Comparison of ENCODE assay signal across 1 cellular context in the genomic region with DNA sequence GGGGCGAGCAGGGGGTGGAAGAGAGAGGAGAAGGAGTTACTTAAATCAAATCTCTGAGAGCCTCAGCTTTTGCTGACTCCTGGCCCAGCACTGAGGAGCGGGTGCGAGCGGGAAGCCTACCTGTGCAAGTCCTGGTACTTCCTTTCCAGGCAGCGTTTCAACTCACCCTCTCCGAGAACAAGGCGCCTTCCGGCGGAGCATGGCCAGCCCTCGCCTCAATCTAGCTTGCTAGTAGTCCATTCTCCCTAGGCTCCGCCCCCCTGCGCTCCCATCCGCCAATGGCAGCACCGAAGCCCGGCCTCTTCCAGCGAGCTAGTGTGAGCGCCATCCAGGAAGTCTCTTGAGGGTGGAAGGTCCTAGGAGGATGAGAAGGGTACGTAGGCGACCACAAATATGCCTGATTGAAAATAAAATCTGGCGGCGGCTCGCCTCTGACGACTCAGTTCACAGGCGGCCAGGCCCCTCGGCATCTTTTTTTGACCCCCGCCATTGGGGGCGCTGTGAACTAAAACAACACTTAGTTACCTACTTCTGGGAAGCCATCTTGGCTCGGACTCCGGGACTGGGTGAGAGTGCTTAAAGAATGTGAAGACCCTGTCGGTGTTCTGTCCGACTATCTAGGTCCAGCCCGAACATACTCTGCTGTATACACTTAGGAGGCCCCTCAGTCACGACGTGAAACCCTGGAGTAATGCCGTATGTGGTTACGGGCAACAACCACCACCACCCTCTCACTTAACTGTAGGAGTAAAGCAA.
TF ChIP-seq lines count a peak whose summit lies in the region.

Gene CHD8, minus strand, starts transcription at position 212 of the 756 bp plus-strand sequence. CDS start 24,480 bp downstream, outside the sequence.

TF ChIP-seq in K562, 482 proteins besides CTCF, POLR2A, EP300 and RAD21 (continued from another document and continues in another):
- TF ChIP-seq ZBTB40 (IDR thresholded peaks at IDR 0.05) (peak; percentile 74), ZBTB40 (CRISPR knock-in tag; IDR thresholded peaks at IDR 0.05) (no peak), SRSF7 (optimal IDR thresholded peaks at IDR 0.05; ENCODE audit: low read depth, low read length) (no peak), NR1H2 (CRISPR knock-in tag; IDR thresholded peaks at IDR 0.05) (no peak), SUPT5H (IDR thresholded peaks at IDR 0.05) (peak; percentile 73), NFXL1 (CRISPR knock-in tag; IDR thresholded peaks at IDR 0.05) (no peak), PHF8 (IDR thresholded peaks at IDR 0.05; ENCODE audit: borderline replicate concordance, low read length) (peak; percentile 72), ZHX1 (conservative IDR thresholded peaks at IDR 0.05; ENCODE audit: low read length) (no peak), TEAD1 (CRISPR knock-in tag; IDR thresholded peaks at IDR 0.05) (peak in 1 of 2 experiments; percentile 59; a peak in 1 of 4 replicates), GTF2E2 (tag; IDR thresholded peaks at IDR 0.05) (no peak), ZC3H4 (CRISPR knock-in tag; IDR thresholded peaks at IDR 0.05; ENCODE audit: borderline replicate concordance) (no peak), ATF1 (CRISPR knock-in tag; IDR thresholded peaks at IDR 0.05) (no peak), ATF1 (tag; IDR thresholded peaks at IDR 0.05) (peak; percentile 75), NFE2 (IDR thresholded peaks at IDR 0.05; ENCODE audit: low read depth) (no peak), CHD1 (IDR thresholded peaks at IDR 0.05; ENCODE audit: low read length) (no peak), MTA1 (IDR thresholded peaks at IDR 0.05; ENCODE audit: borderline replicate concordance) (no peak), ZNF121 (CRISPR knock-in tag; conservative IDR thresholded peaks at IDR 0.05) (no peak), ARID3B (CRISPR knock-in tag; IDR thresholded peaks at IDR 0.05; ENCODE audit: borderline replicate concordance) (no peak), ZBTB33 (CRISPR knock-in tag; IDR thresholded peaks at IDR 0.05) (no peak)
- TF ChIP-seq, protein P1, sequence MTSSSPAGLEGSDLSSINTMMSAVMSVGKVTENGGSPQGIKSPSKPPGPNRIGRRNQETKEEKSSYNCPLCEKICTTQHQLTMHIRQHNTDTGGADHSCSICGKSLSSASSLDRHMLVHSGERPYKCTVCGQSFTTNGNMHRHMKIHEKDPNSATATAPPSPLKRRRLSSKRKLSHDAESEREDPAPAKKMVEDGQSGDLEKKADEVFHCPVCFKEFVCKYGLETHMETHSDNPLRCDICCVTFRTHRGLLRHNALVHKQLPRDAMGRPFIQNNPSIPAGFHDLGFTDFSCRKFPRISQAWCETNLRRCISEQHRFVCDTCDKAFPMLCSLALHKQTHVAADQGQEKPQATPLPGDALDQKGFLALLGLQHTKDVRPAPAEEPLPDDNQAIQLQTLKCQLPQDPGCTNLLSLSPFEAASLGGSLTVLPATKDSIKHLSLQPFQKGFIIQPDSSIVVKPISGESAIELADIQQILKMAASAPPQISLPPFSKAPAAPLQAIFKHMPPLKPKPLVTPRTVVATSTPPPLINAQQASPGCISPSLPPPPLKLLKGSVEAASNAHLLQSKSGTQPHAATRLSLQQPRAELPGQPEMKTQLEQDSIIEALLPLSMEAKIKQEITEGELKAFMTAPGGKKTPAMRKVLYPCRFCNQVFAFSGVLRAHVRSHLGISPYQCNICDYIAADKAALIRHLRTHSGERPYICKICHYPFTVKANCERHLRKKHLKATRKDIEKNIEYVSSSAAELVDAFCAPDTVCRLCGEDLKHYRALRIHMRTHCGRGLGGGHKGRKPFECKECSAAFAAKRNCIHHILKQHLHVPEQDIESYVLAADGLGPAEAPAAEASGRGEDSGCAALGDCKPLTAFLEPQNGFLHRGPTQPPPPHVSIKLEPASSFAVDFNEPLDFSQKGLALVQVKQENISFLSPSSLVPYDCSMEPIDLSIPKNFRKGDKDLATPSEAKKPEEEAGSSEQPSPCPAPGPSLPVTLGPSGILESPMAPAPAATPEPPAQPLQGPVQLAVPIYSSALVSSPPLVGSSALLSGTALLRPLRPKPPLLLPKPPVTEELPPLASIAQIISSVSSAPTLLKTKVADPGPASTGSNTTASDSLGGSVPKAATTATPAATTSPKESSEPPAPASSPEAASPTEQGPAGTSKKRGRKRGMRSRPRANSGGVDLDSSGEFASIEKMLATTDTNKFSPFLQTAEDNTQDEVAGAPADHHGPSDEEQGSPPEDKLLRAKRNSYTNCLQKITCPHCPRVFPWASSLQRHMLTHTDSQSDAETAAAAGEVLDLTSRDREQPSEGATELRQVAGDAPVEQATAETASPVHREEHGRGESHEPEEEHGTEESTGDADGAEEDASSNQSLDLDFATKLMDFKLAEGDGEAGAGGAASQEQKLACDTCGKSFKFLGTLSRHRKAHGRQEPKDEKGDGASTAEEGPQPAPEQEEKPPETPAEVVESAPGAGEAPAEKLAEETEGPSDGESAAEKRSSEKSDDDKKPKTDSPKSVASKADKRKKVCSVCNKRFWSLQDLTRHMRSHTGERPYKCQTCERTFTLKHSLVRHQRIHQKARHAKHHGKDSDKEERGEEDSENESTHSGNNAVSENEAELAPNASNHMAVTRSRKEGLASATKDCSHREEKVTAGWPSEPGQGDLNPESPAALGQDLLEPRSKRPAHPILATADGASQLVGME (CRISPR knock-in tag; IDR thresholded peaks at IDR 0.05), result no peak
- TF ChIP-seq, protein P2, sequence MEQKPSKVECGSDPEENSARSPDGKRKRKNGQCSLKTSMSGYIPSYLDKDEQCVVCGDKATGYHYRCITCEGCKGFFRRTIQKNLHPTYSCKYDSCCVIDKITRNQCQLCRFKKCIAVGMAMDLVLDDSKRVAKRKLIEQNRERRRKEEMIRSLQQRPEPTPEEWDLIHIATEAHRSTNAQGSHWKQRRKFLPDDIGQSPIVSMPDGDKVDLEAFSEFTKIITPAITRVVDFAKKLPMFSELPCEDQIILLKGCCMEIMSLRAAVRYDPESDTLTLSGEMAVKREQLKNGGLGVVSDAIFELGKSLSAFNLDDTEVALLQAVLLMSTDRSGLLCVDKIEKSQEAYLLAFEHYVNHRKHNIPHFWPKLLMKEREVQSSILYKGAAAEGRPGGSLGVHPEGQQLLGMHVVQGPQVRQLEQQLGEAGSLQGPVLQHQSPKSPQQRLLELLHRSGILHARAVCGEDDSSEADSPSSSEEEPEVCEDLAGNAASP (IDR thresholded peaks at IDR 0.05), result no peak
- TF ChIP-seq, protein P3, sequence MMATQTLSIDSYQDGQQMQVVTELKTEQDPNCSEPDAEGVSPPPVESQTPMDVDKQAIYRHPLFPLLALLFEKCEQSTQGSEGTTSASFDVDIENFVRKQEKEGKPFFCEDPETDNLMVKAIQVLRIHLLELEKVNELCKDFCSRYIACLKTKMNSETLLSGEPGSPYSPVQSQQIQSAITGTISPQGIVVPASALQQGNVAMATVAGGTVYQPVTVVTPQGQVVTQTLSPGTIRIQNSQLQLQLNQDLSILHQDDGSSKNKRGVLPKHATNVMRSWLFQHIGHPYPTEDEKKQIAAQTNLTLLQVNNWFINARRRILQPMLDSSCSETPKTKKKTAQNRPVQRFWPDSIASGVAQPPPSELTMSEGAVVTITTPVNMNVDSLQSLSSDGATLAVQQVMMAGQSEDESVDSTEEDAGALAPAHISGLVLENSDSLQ (IDR thresholded peaks at IDR 0.05), result peak; percentile 50; the same call in 1 of the 2 replicates
